ENCODE assay signal across 9 cellular contexts in genomic region chr1:110408488-110408887, GRCh38. TPM values are rescaled to one million over a fixed set of nuclear protein-coding genes. Genes with fewer than 3 reads are reported as not detected.
A peak's percentile ranks its signal among the peaks of the same experiment; 100 is the strongest.
DNase-seq lines count a peak whose midpoint lies in the region; ATAC-seq, FAIRE-seq and TF ChIP-seq lines count a peak whose summit lies in the region.
"Had no signal": no experiment of that assay in that cellular context is flagged by ENCODE, and none has a peak within 500 bp of the region (broad histone marks: within the 10 kb centered on the region; RNA-seq: fewer than 3 reads in every experiment).

No MANE protein-coding gene starts in this region.

- H3K4me3 ChIP-seq in A549 = peak overlapping the region; percentile 98
- H3K4me3 ChIP-seq in HAP-1 = peak overlapping the region; percentile 82
- peak overlapping the region; percentile 85 for H3K4me3 ChIP-seq in mesodermal cell (ENCODE audit: extremely low read depth, insufficient read depth, low read length, poor library complexity, severe bottlenecking)

- TF ChIP-seq RAD21 in A549 (conservative IDR thresholded peaks at IDR 0.05 in 1 of 2, IDR thresholded peaks at IDR 0.05 in 1 of 2) = no peak

- CTCF ChIA-PET in A549 (lab: Yijun Ruan, JAX) = interaction anchor here (0.6 to 11.8 kb wide), 11 partner anchors 8 to 206 kb away, joined by 3 to 326 read pairs (median 10); partner anchors contain the start of genes PROK1 and RBM15

- H3K36me3 Mint-ChIP-seq in activated naive CD8-positive, alpha-beta T cell treated with anti-CD3 and anti-CD28 coated beads, Interleukin-2, amount 50 U/mL, for 24 hours (ENCODE audit: low read depth) = peaks cover 15% of the 10 kb centered on the region

- no peaks in the 10 kb centered on the region for H3K9me3 Mint-ChIP-seq in activated naive CD8-positive, alpha-beta T cell treated with anti-CD3 and anti-CD28 coated beads, Interleukin-2, amount 50 U/mL, for 24 hours

- no peak for DNase-seq in A549 (ENCODE audit: low read depth in 1 of 2, low spot score in 1 of 2)
- no peak for DNase-seq in HAP-1 (ENCODE audit: low spot score in 2 of 2)
- DNase-seq in activated naive CD8-positive, alpha-beta T cell treated with anti-CD3 and anti-CD28 coated beads, Interleukin-2, amount 50 U/mL, for 24 hours = no peak
- no peak for DNase-seq in AG08396 (ENCODE audit: low spot score)
- no peak for DNase-seq in stimulated activated CD4-positive, alpha-beta T cell treated with anti-CD3 and anti-CD28 coated beads, Interleukin-4, amount 100 ng/mL, for 4 hours
- DNase-seq: NCI-H2029 had no signal

- POLR2A ChIA-PET in A549 (lab: Yijun Ruan, JAX) = interaction anchor here (1.5 to 2.4 kb wide), 2 partner anchors 18 to 70 kb away, joined by 3 to 18 read pairs; partner anchors contain the start of gene RBM15

- H3K27ac ChIP-seq in A549 (peak overlapping the region; percentile 98 to 99), mesodermal cell (ENCODE audit: low read depth, low read length, severe bottlenecking) (no peak overlapping the region)

- ATAC-seq in A549 (no peak), HG03442 (IDR thresholded peaks at IDR 0.05; ENCODE audit: unreplicated experiment) (no peak), GM18520 (IDR thresholded peaks at IDR 0.05; ENCODE audit: unreplicated experiment) (no peak)
- no peak for ATAC-seq in activated naive CD8-positive, alpha-beta T cell treated with anti-CD3 and anti-CD28 coated beads, Interleukin-2, amount 50 U/mL, for 24 hours

- TF ChIP-seq CTCF in A549 (IDR thresholded peaks at IDR 0.05) = no peak

- no peaks in the 10 kb centered on the region for H3K27me3 Mint-ChIP-seq in activated naive CD8-positive, alpha-beta T cell treated with anti-CD3 and anti-CD28 coated beads, Interleukin-2, amount 50 U/mL, for 24 hours

- no peak for TF ChIP-seq EP300 in A549 (IDR thresholded peaks at IDR 0.05)

- no peak overlapping the region for H3K27ac Mint-ChIP-seq in activated naive CD8-positive, alpha-beta T cell treated with anti-CD3 and anti-CD28 coated beads, Interleukin-2, amount 50 U/mL, for 24 hours

- no peaks in the 10 kb centered on the region for H3K9me3 ChIP-seq in A549
- no peaks in the 10 kb centered on the region for H3K9me3 ChIP-seq in HAP-1
- H3K9me3 ChIP-seq in mesodermal cell (ENCODE audit: control insufficient read depth, low read length) = no peaks in the 10 kb centered on the region

- FAIRE-seq in A549 (lab: Jason Lieb, UNC) = no peak

- TF ChIP-seq POLR2A in A549 (IDR thresholded peaks at IDR 0.05; ENCODE audit: low read length) = no peak

- WGBS in A549 (ENCODE audit: missing lambda C conversion rate) = 49% methylated on average over 8 of the region's 8 CpGs
- 94 to 97% methylated on average over 4 to 6 of the region's 8 CpGs for WGBS in mesodermal cell (ENCODE audit: insufficient coverage in 2 of 2), 2 experiments

- H3K4me1 ChIP-seq in A549 = peaks cover 17% of the 10 kb centered on the region
- H3K4me1 ChIP-seq in HAP-1 = peaks cover 11% of the 10 kb centered on the region
- H3K4me1 ChIP-seq in mesodermal cell (ENCODE audit: control insufficient read depth, insufficient read depth, low read length, poor library complexity, severe bottlenecking) = peaks cover 5% of the 10 kb centered on the region

- peaks cover 30% of the 10 kb centered on the region for H3K4me1 Mint-ChIP-seq in activated naive CD8-positive, alpha-beta T cell treated with anti-CD3 and anti-CD28 coated beads, Interleukin-2, amount 50 U/mL, for 24 hours

- H3K4me3 Mint-ChIP-seq in activated naive CD8-positive, alpha-beta T cell treated with anti-CD3 and anti-CD28 coated beads, Interleukin-2, amount 50 U/mL, for 24 hours = peak overlapping the region; percentile 100

- in situ Hi-C loops in HAP-1 (cut with MboI; ENCODE audit: low sequenced_read_pairs) = no loop called here

- no peaks in the 10 kb centered on the region for H3K27me3 ChIP-seq in HAP-1 (ENCODE audit: low read depth)

- H3K36me3 ChIP-seq in HAP-1 (replicated peaks) = peaks cover 19% of the 10 kb centered on the region
- peaks cover 23% of the 10 kb centered on the region for H3K36me3 ChIP-seq in mesodermal cell (ENCODE audit: control insufficient read depth, insufficient read depth, low read length)

- peak overlapping the region; percentile 85 for H3K4me2 ChIP-seq in A549

TF ChIP-seq in A549, 52 proteins besides CTCF, POLR2A, EP300 and RAD21:
- TF ChIP-seq REST (IDR thresholded peaks at IDR 0.05) = no peak
- TF ChIP-seq JUN (IDR thresholded peaks at IDR 0.05) = no peak
- no peak for TF ChIP-seq POLR2AphosphoS2 (conservative IDR thresholded peaks at IDR 0.05; ENCODE audit: low read length)
- no peak for TF ChIP-seq CEBPB (IDR thresholded peaks at IDR 0.05)
- TF ChIP-seq FOSB (CRISPR knock-in tag; IDR thresholded peaks at IDR 0.05) = no peak

RNA-seq across cellular contexts. Expression of gene LAMTOR5, which starts 1.0 kb away (rescaled TPM):
- polyA plus RNA-seq in A549 (2011; rRNA removed) = 256 and 314 TPM in 2 replicates
- 293 and 304 TPM in 2 replicates for polyA plus RNA-seq in A549 (2012; cell fraction: cytosol; rRNA removed)
- polyA plus RNA-seq in A549 (2012; cell fraction: nucleus; rRNA removed) = 86.8 and 153 TPM in 2 replicates
- polyA plus RNA-seq in A549 (2017; fragmentation: RNase III; extraction: RNeasy Plus Mini Kit Qiagen cat#74134 plus additional on column Dnase treatment) = 217 to 254 TPM (median 251 TPM) in 3 replicates
- 59.2 and 75.3 TPM in 2 replicates for polyA minus RNA-seq in A549 (2011; rRNA and poly(A)+ RNA removed)
- polyA plus RNA-seq in mesodermal cell (2013, experiment 1 of 2) = 178 TPM
- polyA plus RNA-seq in mesodermal cell (2013, experiment 2 of 2) = 183 TPM

RNA-seq across cellular contexts. Expression of gene SLC16A4, which starts 17.7 kb away (rescaled TPM):
- polyA plus RNA-seq in A549 (2011; rRNA removed) (176 and 188 TPM in 2 replicates), A549 (2017; fragmentation: RNase III; extraction: RNeasy Plus Mini Kit Qiagen cat#74134 plus additional on column Dnase treatment) (47.2 to 71.8 TPM (median 61.0 TPM) in 3 replicates)
- 15.3 and 21.3 TPM in 2 replicates for polyA plus RNA-seq in A549 (2012; cell fraction: cytosol; rRNA removed)
- polyA plus RNA-seq in A549 (2012; cell fraction: nucleus; rRNA removed) = 7.4 and 12.9 TPM in 2 replicates
- polyA minus RNA-seq in A549 (2011; rRNA and poly(A)+ RNA removed) = 96.7 and 113 TPM in 2 replicates
- 6.6 TPM for polyA plus RNA-seq in mesodermal cell (2013, experiment 1 of 2)
- polyA plus RNA-seq in mesodermal cell (2013, experiment 2 of 2) = 5.8 TPM

RNA-seq across cellular contexts. Expression of gene PROK1, which starts 42.5 kb away (rescaled TPM):
- polyA plus RNA-seq in A549 (2011; rRNA removed) (not detected in 2 replicates), A549 (2017; fragmentation: RNase III; extraction: RNeasy Plus Mini Kit Qiagen cat#74134 plus additional on column Dnase treatment) (not detected in 3 replicates)
- polyA plus RNA-seq in A549 (2012; cell fraction: cytosol; rRNA removed) = not detected in 2 replicates
- polyA plus RNA-seq in A549 (2012; cell fraction: nucleus; rRNA removed) = not detected in 2 replicates
- not detected in 2 replicates for polyA minus RNA-seq in A549 (2011; rRNA and poly(A)+ RNA removed)
- 2.4 TPM for polyA plus RNA-seq in mesodermal cell (2013, experiment 1 of 2)
- 3.1 TPM for polyA plus RNA-seq in mesodermal cell (2013, experiment 2 of 2)
